Comparison of ENCODE assay signal across 1 cellular context in genomic region chr20:64040231-64041039, GRCh38.
TF ChIP-seq lines count a peak whose summit lies in the region.

No MANE protein-coding gene starts in this region.

TF ChIP-seq in HepG2, 621 proteins besides CTCF, POLR2A, EP300 and RAD21 (continued from another document and continues in another):
- 0 out of 2 replicates have a peak, but pooled peaks have one; percentile 63 for TF ChIP-seq LRRFIP1 (CRISPR knock-in tag; conservative IDR thresholded peaks at IDR 0.05)
- peak; percentile 82 for TF ChIP-seq MED8 (CRISPR knock-in tag; IDR thresholded peaks at IDR 0.05; ENCODE audit: insufficient replicate concordance)
- no peak for TF ChIP-seq ZHX2 (IDR thresholded peaks at IDR 0.05; ENCODE audit: low read depth)
- no peak for TF ChIP-seq ZHX2 (CRISPR knock-in tag; IDR thresholded peaks at IDR 0.05; ENCODE audit: borderline replicate concordance)
- TF ChIP-seq XRCC5 (optimal IDR thresholded peaks at IDR 0.05; ENCODE audit: low read length) = peak; percentile 52
- 0 out of 2 replicates have a peak, but pooled peaks have one; percentile 37 for TF ChIP-seq GATA4 (IDR thresholded peaks at IDR 0.05; ENCODE audit: borderline replicate concordance, low read depth)
- TF ChIP-seq ZNF710 (CRISPR knock-in tag; IDR thresholded peaks at IDR 0.05; ENCODE audit: borderline replicate concordance) = peak; percentile 86
- TF ChIP-seq ZSCAN25 (CRISPR knock-in tag; IDR thresholded peaks at IDR 0.05) = peak; percentile 45; the same call in 1 of the 2 replicates
- no peak for TF ChIP-seq GLI4 (CRISPR knock-in tag; IDR thresholded peaks at IDR 0.05; ENCODE audit: borderline replicate concordance)
- TF ChIP-seq ZNF296 (CRISPR knock-in tag; conservative IDR thresholded peaks at IDR 0.05) = peak; percentile 64; the same call in 1 of the 2 replicates
- TF ChIP-seq SP4 (CRISPR knock-in tag; IDR thresholded peaks at IDR 0.05) = peak; percentile 59; the same call in 1 of the 2 replicates
- peak; percentile 61; the same call in 1 of the 2 replicates for TF ChIP-seq ZNF768 (CRISPR knock-in tag; IDR thresholded peaks at IDR 0.05)
- TF ChIP-seq ZSCAN31 (CRISPR knock-in tag; IDR thresholded peaks at IDR 0.05; ENCODE audit: low read depth) = 0 out of 2 replicates have a peak, but pooled peaks have one; percentile 80
- TF ChIP-seq ZGPAT (CRISPR knock-in tag; IDR thresholded peaks at IDR 0.05) = no peak; the same call in 1 of the 2 replicates
- peak; percentile 0; the same call in 1 of the 2 replicates for TF ChIP-seq ZNF33B (CRISPR knock-in tag; IDR thresholded peaks at IDR 0.05)
- TF ChIP-seq ZFAT (CRISPR knock-in tag; conservative IDR thresholded peaks at IDR 0.05) = no peak
- TF ChIP-seq NR3C1 (CRISPR knock-in tag; IDR thresholded peaks at IDR 0.05) = no peak
- TF ChIP-seq NR2C2 (CRISPR knock-in tag; IDR thresholded peaks at IDR 0.05; ENCODE audit: borderline replicate concordance) = peak; percentile 62; the same call in 1 of the 2 replicates
- TF ChIP-seq TEAD3 (CRISPR knock-in tag; optimal IDR thresholded peaks at IDR 0.05; ENCODE audit: borderline replicate concordance) = peak; percentile 32
- peak; percentile 72; the same call in 1 of the 2 replicates for TF ChIP-seq TFAP4 (IDR thresholded peaks at IDR 0.05; ENCODE audit: borderline replicate concordance, low read depth)
- peak; percentile 61; the same call in 1 of the 2 replicates for TF ChIP-seq PPARG (CRISPR knock-in tag; conservative IDR thresholded peaks at IDR 0.05)
- TF ChIP-seq ZNF543 (CRISPR knock-in tag; IDR thresholded peaks at IDR 0.05) = no peak
- TF ChIP-seq ZNF746 (CRISPR knock-in tag; IDR thresholded peaks at IDR 0.05) = 0 out of 2 replicates have a peak, but pooled peaks have one; percentile 31
- 0 out of 2 replicates have a peak, but pooled peaks have one; percentile 32 for TF ChIP-seq ZNF558 (CRISPR knock-in tag; IDR thresholded peaks at IDR 0.05; ENCODE audit: borderline replicate concordance)
- peak; percentile 70 for TF ChIP-seq ZNF687 (CRISPR knock-in tag; IDR thresholded peaks at IDR 0.05)
- TF ChIP-seq IKZF5 (CRISPR knock-in tag; IDR thresholded peaks at IDR 0.05) = 0 out of 2 replicates have a peak, but pooled peaks have one; percentile 36
